ENCODE assay signal across 1 cellular context in genomic region chr16:71807905-71808592, GRCh38.
TF ChIP-seq lines count a peak whose summit lies in the region.

No MANE protein-coding gene starts in this region.

TF ChIP-seq in K562, 482 proteins besides CTCF, POLR2A, EP300 and RAD21 (continued from another document and continues in another):
- TF ChIP-seq CUX1 (CRISPR knock-in tag; IDR thresholded peaks at IDR 0.05) (no peak), TCFL5 (CRISPR knock-in tag; conservative IDR thresholded peaks at IDR 0.05) (no peak), ETS1 (conservative IDR thresholded peaks at IDR 0.05; ENCODE audit: control insufficient read depth, low read depth, low read length) (no peak), FOXK2 (conservative IDR thresholded peaks at IDR 0.05 in 1 of 2, IDR thresholded peaks at IDR 0.05 in 1 of 2; ENCODE audit: low read depth in 2 of 2) (peak in 1 of 2 experiments; percentile 66; a peak in 3 of 4 replicates), ELK1 (CRISPR knock-in tag; IDR thresholded peaks at IDR 0.05) (no peak), RFX5 (IDR thresholded peaks at IDR 0.05; ENCODE audit: low read depth, low read length) (no peak), RBFOX2 (IDR thresholded peaks at IDR 0.05; ENCODE audit: low read depth, low read length) (no peak), E2F4 (CRISPR knock-in tag; IDR thresholded peaks at IDR 0.05; ENCODE audit: low read depth) (no peak), ZNF3 (CRISPR knock-in tag; IDR thresholded peaks at IDR 0.05) (no peak), JUN (IDR thresholded peaks at IDR 0.05; ENCODE audit: borderline replicate concordance, low read depth, low read length) (no peak), JUN (CRISPR knock-in tag; IDR thresholded peaks at IDR 0.05; ENCODE audit: borderline replicate concordance) (no peak), SMAD2 (IDR thresholded peaks at IDR 0.05; ENCODE audit: low read depth, low read length) (no peak), HDAC2 (IDR thresholded peaks at IDR 0.05) (0 out of 2 replicates have a peak, but pooled peaks have one; percentile 11), HNRNPK (IDR thresholded peaks at IDR 0.05; ENCODE audit: low read depth, low read length, poor library complexity, severe bottlenecking) (no peak), POLR2B (IDR thresholded peaks at IDR 0.05; ENCODE audit: low read depth, partially characterized antibody) (no peak), FOXA3 (CRISPR knock-in tag; conservative IDR thresholded peaks at IDR 0.05 in 1 of 2, IDR thresholded peaks at IDR 0.05 in 1 of 2) (no peak; a peak in 1 of 4 replicates), ETV5 (CRISPR knock-in tag; IDR thresholded peaks at IDR 0.05; ENCODE audit: low read depth) (no peak), ZNF175 (CRISPR knock-in tag; IDR thresholded peaks at IDR 0.05; ENCODE audit: low read depth) (no peak), DMBX1 (CRISPR knock-in tag; IDR thresholded peaks at IDR 0.05; ENCODE audit: borderline replicate concordance) (no peak), RBM15 (IDR thresholded peaks at IDR 0.05; ENCODE audit: insufficient read depth, low read length) (no peak), PRPF4 (IDR thresholded peaks at IDR 0.05; ENCODE audit: insufficient read depth, low read depth, low read length, poor library complexity, severe bottlenecking) (no peak), ZNF133 (CRISPR knock-in tag; IDR thresholded peaks at IDR 0.05) (0 out of 2 replicates have a peak, but pooled peaks have one; percentile 35), FOXK1 (CRISPR knock-in tag; IDR thresholded peaks at IDR 0.05; ENCODE audit: borderline replicate concordance) (no peak), THRAP3 (IDR thresholded peaks at IDR 0.05; ENCODE audit: borderline replicate concordance) (peak; percentile 64; the same call in 1 of the 2 replicates), POLR2H (tag; IDR thresholded peaks at IDR 0.05; ENCODE audit: low read depth) (no peak), PURB (CRISPR knock-in tag; IDR thresholded peaks at IDR 0.05; ENCODE audit: low read depth) (no peak), CXXC5 (CRISPR knock-in tag; IDR thresholded peaks at IDR 0.05) (no peak), SOX6 (IDR thresholded peaks at IDR 0.05) (no peak), TAF9B (IDR thresholded peaks at IDR 0.05; ENCODE audit: partially characterized antibody) (no peak), ZEB2 (IDR thresholded peaks at IDR 0.05) (no peak), SIN3A (IDR thresholded peaks at IDR 0.05; ENCODE audit: borderline replicate concordance in 2 of 2, control insufficient read depth in 1 of 2, low read depth in 2 of 2, low read length in 2 of 2) (0 out of 4 replicates have a peak, but pooled peaks of 1 of the 2 experiments have one; percentile 7), JUND (IDR thresholded peaks at IDR 0.05; ENCODE audit: borderline replicate concordance, low read depth, low read length) (no peak), JUND (tag; IDR thresholded peaks at IDR 0.05; ENCODE audit: borderline replicate concordance, low read depth, low read length) (no peak), THAP12 (CRISPR knock-in tag; IDR thresholded peaks at IDR 0.05) (no peak), SAP30 (IDR thresholded peaks at IDR 0.05; ENCODE audit: borderline replicate concordance, insufficient read depth, low read depth, low read length, poor library complexity, severe bottlenecking) (peak; percentile 72), ZBTB49 (CRISPR knock-in tag; IDR thresholded peaks at IDR 0.05; ENCODE audit: borderline replicate concordance) (peak; percentile 75; the same call in 1 of the 2 replicates), ZNF668 (CRISPR knock-in tag; IDR thresholded peaks at IDR 0.05) (no peak), GATA2 (CRISPR knock-in tag; IDR thresholded peaks at IDR 0.05) (no peak), KDM2B (CRISPR knock-in tag; IDR thresholded peaks at IDR 0.05) (no peak), KDM4B (IDR thresholded peaks at IDR 0.05; ENCODE audit: borderline replicate concordance in 2 of 2, low read depth in 1 of 2) (no peak), FOXJ3 (CRISPR knock-in tag; IDR thresholded peaks at IDR 0.05) (no peak), PCBP1 (IDR thresholded peaks at IDR 0.05; ENCODE audit: low read depth, low read length, poor library complexity, severe bottlenecking) (no peak), E2F1 (CRISPR knock-in tag; IDR thresholded peaks at IDR 0.05) (peak; percentile 7; the same call in 1 of the 2 replicates), SNIP1 (IDR thresholded peaks at IDR 0.05; ENCODE audit: low read depth) (peak; percentile 33; the same call in 1 of the 2 replicates), STAT6 (CRISPR knock-in tag; IDR thresholded peaks at IDR 0.05) (peak; percentile 35; the same call in 1 of the 2 replicates), SMARCC2 (IDR thresholded peaks at IDR 0.05; ENCODE audit: low read depth) (no peak)
